Comparison of ENCODE assay signal across 9 cellular contexts in the genomic region with DNA sequence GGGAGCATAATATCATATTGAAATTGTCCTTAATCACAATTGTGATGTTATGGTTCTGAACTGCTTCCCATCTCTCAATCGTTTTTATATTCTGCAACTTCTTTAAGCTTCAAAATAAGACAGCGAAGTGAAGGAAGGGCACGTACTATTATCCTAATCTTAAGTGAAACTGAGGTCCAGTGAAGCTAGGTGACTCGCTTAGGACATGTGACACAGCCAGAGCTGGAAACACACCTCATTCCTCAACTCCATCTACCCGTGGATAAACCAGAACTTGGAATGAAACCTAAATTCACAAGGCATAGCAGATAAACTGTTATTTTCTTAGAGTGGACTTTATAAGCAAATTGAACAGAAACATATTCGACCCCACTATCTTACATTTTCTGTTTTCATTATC.
"Had no signal": no experiment of that assay in that cellular context is flagged by ENCODE, and none has a peak within 500 bp of the region (broad histone marks: within the 10 kb centered on the region; RNA-seq: fewer than 3 reads in every experiment).

No MANE protein-coding gene starts in this region.

- H3K36me3 Mint-ChIP-seq: IgD-negative memory B cell had no signal

- ATAC-seq: GM23338, HepG2 had no signal

- H3K27me3 Mint-ChIP-seq: IgD-negative memory B cell had no signal

- H3K4me2 ChIP-seq: GM23338, KMS-11 had no signal

- H3K4me3 ChIP-seq: GM23338 had no signal

- H3K4me3 Mint-ChIP-seq: GM23338, H9, IgD-negative memory B cell had no signal

- H3K27ac Mint-ChIP-seq: GM23338, IgD-negative memory B cell had no signal

- H3K4me1 Mint-ChIP-seq: IgD-negative memory B cell had no signal

- FAIRE-seq: H1, H54, HepG2 had no signal

- H3K27ac ChIP-seq: KMS-11 had no signal

- H3K9ac ChIP-seq: KMS-11 had no signal

- H3K9me3 Mint-ChIP-seq: GM23338, H9, IgD-negative memory B cell had no signal

- DNase-seq: H9, HCEC 1CT, KBM-7 had no signal
